8 cellular contexts compared by ENCODE assay signal in genomic region chr4:56468097-56468422, GRCh38. TPM values are rescaled to one million over a fixed set of nuclear protein-coding genes. Genes with fewer than 3 reads are reported as not detected.
DNase-seq lines count a peak whose midpoint lies in the region; ATAC-seq and TF ChIP-seq lines count a peak whose summit lies in the region.

No MANE protein-coding gene starts in this region.

- peak overlapping the region; percentile 76 to 93 for H3K27ac ChIP-seq in lung (ENCODE audit: low read depth in 1 of 2, low read length in 1 of 2)

- ATAC-seq in GM19397 (IDR thresholded peaks at IDR 0.05; ENCODE audit: unreplicated experiment) (peak; percentile 40), HG03432 (IDR thresholded peaks at IDR 0.05; ENCODE audit: unreplicated experiment) (peak; percentile 55), SK-N-SH treated with all-trans-retinoic acid at 6 μM for 48 hours (peak; percentile 56), lung (ENCODE audit: insufficient read depth, low FRiP score) (peak; percentile 66)

- peaks cover 9 to 24% of the 10 kb centered on the region in 2 donors for H3K4me1 ChIP-seq in lung (ENCODE audit: control insufficient read depth in 2 of 2, insufficient read depth in 2 of 2, low read length in 2 of 2)

- peak; percentile 39 for DNase-seq in EL
- DNase-seq in dermis blood vessel endothelial cell, result peak; percentile 67
- no peak for DNase-seq in lung (ENCODE audit: low spot score)
- DNase-seq in superior temporal gyrus (ENCODE audit: extremely low spot score), result peak; percentile 63
- no peak for DNase-seq in ureter (ENCODE audit: low spot score)

- 0 to 1% methylated on average over 10 of the region's 10 CpGs for WGBS in lung, 2 donors

- H3K36me3 ChIP-seq in lung (ENCODE audit: control insufficient read depth in 2 of 2, insufficient read depth in 2 of 2, low read length in 2 of 2), result peaks cover 4 to 12% of the 10 kb centered on the region in 2 donors

- H3K27me3 ChIP-seq in lung (ENCODE audit: control insufficient read depth, insufficient read depth), result no peaks in the 10 kb centered on the region

- H3K4me3 ChIP-seq in lung, result peak overlapping the region; percentile 99

- TF ChIP-seq CTCF in lung (IDR thresholded peaks at IDR 0.05; ENCODE audit: control extremely low read depth, extremely low read depth), result no peak

- H3K9me3 ChIP-seq in lung (ENCODE audit: control insufficient read depth in 2 of 2, insufficient read depth in 1 of 2, low read length in 1 of 2), result no peaks in the 10 kb centered on the region

TF ChIP-seq in SK-N-SH treated with all-trans-retinoic acid at 6 μM for 48 hours, 23 proteins besides CTCF, POLR2A, EP300 and RAD21:
- TF ChIP-seq GLIS3 (CRISPR knock-in tag; IDR thresholded peaks at IDR 0.05) (no peak), ZFP3 (CRISPR knock-in tag; IDR thresholded peaks at IDR 0.05) (no peak), ESRRG (CRISPR knock-in tag; IDR thresholded peaks at IDR 0.05) (no peak), ZC3H10 (CRISPR knock-in tag; IDR thresholded peaks at IDR 0.05) (no peak), CSDC2 (CRISPR knock-in tag; IDR thresholded peaks at IDR 0.05) (no peak), TOX (CRISPR knock-in tag; IDR thresholded peaks at IDR 0.05; ENCODE audit: borderline replicate concordance) (no peak), OSR1 (CRISPR knock-in tag; IDR thresholded peaks at IDR 0.05) (no peak), BACH2 (CRISPR knock-in tag; IDR thresholded peaks at IDR 0.05; ENCODE audit: borderline replicate concordance) (no peak), SNAI2 (CRISPR knock-in tag; IDR thresholded peaks at IDR 0.05) (no peak), ZNF8 (CRISPR knock-in tag; IDR thresholded peaks at IDR 0.05) (no peak), ISL1 (CRISPR knock-in tag; IDR thresholded peaks at IDR 0.05) (no peak), PPARA (CRISPR knock-in tag; IDR thresholded peaks at IDR 0.05; ENCODE audit: borderline replicate concordance) (no peak), TCF4 (CRISPR knock-in tag; IDR thresholded peaks at IDR 0.05; ENCODE audit: borderline replicate concordance) (no peak), RARB (CRISPR knock-in tag; IDR thresholded peaks at IDR 0.05) (no peak), PATZ1 (CRISPR knock-in tag; IDR thresholded peaks at IDR 0.05; ENCODE audit: borderline replicate concordance) (no peak), ZFP30 (CRISPR knock-in tag; IDR thresholded peaks at IDR 0.05) (no peak), ZNF70 (CRISPR knock-in tag; IDR thresholded peaks at IDR 0.05) (no peak)
- TF ChIP-seq, protein P1, sequence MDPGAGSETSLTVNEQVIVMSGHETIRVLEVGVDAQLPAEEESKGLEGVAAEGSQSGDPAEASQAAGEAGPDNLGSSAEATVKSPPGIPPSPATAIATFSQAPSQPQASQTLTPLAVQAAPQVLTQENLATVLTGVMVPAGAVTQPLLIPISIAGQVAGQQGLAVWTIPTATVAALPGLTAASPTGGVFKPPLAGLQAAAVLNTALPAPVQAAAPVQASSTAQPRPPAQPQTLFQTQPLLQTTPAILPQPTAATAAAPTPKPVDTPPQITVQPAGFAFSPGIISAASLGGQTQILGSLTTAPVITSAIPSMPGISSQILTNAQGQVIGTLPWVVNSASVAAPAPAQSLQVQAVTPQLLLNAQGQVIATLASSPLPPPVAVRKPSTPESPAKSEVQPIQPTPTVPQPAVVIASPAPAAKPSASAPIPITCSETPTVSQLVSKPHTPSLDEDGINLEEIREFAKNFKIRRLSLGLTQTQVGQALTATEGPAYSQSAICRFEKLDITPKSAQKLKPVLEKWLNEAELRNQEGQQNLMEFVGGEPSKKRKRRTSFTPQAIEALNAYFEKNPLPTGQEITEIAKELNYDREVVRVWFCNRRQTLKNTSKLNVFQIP (CRISPR knock-in tag; IDR thresholded peaks at IDR 0.05; ENCODE audit: borderline replicate concordance, low read depth), result no peak
- TF ChIP-seq, protein P2, sequence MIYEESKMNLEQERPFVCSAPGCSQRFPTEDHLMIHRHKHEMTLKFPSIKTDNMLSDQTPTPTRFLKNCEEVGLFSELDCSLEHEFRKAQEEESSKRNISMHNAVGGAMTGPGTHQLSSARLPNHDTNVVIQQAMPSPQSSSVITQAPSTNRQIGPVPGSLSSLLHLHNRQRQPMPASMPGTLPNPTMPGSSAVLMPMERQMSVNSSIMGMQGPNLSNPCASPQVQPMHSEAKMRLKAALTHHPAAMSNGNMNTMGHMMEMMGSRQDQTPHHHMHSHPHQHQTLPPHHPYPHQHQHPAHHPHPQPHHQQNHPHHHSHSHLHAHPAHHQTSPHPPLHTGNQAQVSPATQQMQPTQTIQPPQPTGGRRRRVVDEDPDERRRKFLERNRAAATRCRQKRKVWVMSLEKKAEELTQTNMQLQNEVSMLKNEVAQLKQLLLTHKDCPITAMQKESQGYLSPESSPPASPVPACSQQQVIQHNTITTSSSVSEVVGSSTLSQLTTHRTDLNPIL (CRISPR knock-in tag; IDR thresholded peaks at IDR 0.05; ENCODE audit: low read depth), result no peak
- TF ChIP-seq, protein P3, sequence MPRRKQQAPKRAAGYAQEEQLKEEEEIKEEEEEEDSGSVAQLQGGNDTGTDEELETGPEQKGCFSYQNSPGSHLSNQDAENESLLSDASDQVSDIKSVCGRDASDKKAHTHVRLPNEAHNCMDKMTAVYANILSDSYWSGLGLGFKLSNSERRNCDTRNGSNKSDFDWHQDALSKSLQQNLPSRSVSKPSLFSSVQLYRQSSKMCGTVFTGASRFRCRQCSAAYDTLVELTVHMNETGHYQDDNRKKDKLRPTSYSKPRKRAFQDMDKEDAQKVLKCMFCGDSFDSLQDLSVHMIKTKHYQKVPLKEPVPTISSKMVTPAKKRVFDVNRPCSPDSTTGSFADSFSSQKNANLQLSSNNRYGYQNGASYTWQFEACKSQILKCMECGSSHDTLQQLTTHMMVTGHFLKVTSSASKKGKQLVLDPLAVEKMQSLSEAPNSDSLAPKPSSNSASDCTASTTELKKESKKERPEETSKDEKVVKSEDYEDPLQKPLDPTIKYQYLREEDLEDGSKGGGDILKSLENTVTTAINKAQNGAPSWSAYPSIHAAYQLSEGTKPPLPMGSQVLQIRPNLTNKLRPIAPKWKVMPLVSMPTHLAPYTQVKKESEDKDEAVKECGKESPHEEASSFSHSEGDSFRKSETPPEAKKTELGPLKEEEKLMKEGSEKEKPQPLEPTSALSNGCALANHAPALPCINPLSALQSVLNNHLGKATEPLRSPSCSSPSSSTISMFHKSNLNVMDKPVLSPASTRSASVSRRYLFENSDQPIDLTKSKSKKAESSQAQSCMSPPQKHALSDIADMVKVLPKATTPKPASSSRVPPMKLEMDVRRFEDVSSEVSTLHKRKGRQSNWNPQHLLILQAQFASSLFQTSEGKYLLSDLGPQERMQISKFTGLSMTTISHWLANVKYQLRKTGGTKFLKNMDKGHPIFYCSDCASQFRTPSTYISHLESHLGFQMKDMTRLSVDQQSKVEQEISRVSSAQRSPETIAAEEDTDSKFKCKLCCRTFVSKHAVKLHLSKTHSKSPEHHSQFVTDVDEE (CRISPR knock-in tag; IDR thresholded peaks at IDR 0.05), result no peak

RNA-seq across cellular contexts. Expression of gene SRP72, which starts 0.6 kb away (rescaled TPM):
- total RNA-seq in dermis blood vessel endothelial cell (87.5 and 128 TPM in 2 replicates), lung (10 to 100 TPM; 93.2 to 98.0 TPM), ureter (108 TPM)
- polyA plus RNA-seq in lung, result 10 to 100 TPM; 31.1 to 49.0 TPM

RNA-seq across cellular contexts. Expression of gene PAICS, which starts 32.0 kb away (rescaled TPM):
- total RNA-seq in dermis blood vessel endothelial cell (25.9 and 92.4 TPM in 2 replicates), lung (10 to 100 TPM; 28.0 to 47.0 TPM), ureter (80.8 TPM)
- 10 to 100 TPM; 35.4 to 44.6 TPM for polyA plus RNA-seq in lung

RNA-seq across cellular contexts. Expression of gene PPAT, which starts 32.6 kb away (rescaled TPM):
- total RNA-seq in dermis blood vessel endothelial cell, result 16.8 and 18.3 TPM in 2 replicates
- 10 to 100 TPM in 1 of 2 donors, 1 to 10 TPM in 1; 7.4 to 10.7 TPM for total RNA-seq in lung
- polyA plus RNA-seq in lung, result 1 to 10 TPM; 2.0 to 4.7 TPM
- total RNA-seq in ureter, result 14.0 TPM

RNA-seq across cellular contexts. Expression of gene ARL9, which starts 37.5 kb away (rescaled TPM):
- total RNA-seq in dermis blood vessel endothelial cell (not detected in 2 replicates), lung (not detected), ureter (1.3 TPM)
- under 1 TPM; 0.08 to 0.13 TPM for polyA plus RNA-seq in lung

Comparison
In these comparisons a context has a peak if more than half of its experiments do, and no peak if none do; other contexts are left out.
1. DNase-seq: peak in EL (single experiment), dermis blood vessel endothelial cell (single experiment) and superior temporal gyrus (single experiment); none in lung (single experiment) and ureter (single experiment).
2. Peak in every context shown above with its lines, with median percentiles within 50 percentile points of each other: ATAC-seq.